In the genomic region with DNA sequence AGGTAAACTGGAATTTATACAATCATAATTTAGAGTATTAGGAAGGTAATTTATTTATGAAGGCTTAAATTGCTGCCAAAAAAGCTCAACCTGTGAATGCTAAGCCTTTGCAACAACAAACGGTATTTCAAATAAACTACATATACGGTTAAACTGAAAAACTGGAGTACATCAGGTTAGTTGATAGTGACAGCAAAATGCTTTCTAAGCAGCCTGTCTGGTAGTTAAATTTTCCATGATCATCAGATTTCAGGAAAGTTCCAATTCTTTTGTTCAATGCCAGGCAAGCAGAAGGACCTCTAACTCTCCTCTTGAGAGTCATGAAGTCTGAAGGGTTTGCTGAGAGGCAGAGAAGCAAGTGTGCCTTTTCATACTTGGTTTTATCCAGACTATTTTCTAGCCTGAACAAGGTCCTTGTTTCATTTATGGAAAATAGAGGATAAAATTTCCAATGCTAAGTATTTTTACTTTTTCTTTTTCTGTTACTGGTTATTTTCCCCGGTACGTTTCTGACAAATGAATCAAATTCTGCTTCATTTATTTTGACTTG, we compare ENCODE assay signal across 15 cellular contexts. TPM values are rescaled to one million over a fixed set of nuclear protein-coding genes. Genes with fewer than 3 reads are reported as not detected.
A peak's percentile ranks its signal among the peaks of the same experiment; 100 is the strongest.
DNase-seq lines count a peak whose midpoint lies in the region; ATAC-seq and TF ChIP-seq lines count a peak whose summit lies in the region.
"Had no signal": no experiment of that assay in that cellular context is flagged by ENCODE, and none has a peak within 500 bp of the region (broad histone marks: within the 10 kb centered on the region; RNA-seq: fewer than 3 reads in every experiment).

No MANE protein-coding gene starts in this region.

- POLR2A ChIA-PET in A673 (lab: Charles Lee; ENCODE audit: low non-redundant PET): no interaction called here
- POLR2A ChIA-PET in CD8-positive, alpha-beta T cell (lab: Charles Lee): no interaction called here

- H3K36me3 Mint-ChIP-seq in neural crest cell (ENCODE audit: low read depth): peaks cover 9% of the 10 kb centered on the region
- H3K36me3 Mint-ChIP-seq in CD8-positive, alpha-beta T cell: no peaks in the 10 kb centered on the region
- H3K36me3 Mint-ChIP-seq: stimulated activated memory B cell treated with anti-CD40 and anti-IgM and Interleukin-4, amounts not matched to agents 10 μg/mL and 1 μg/mL and 100 μg/mL, for 72 hours had no signal

- H3K27ac Mint-ChIP-seq in neural crest cell (ENCODE audit: unreplicated experiment): peak overlapping the region; percentile 48
- no peak overlapping the region for H3K27ac Mint-ChIP-seq in CD8-positive, alpha-beta T cell
- H3K27ac Mint-ChIP-seq: activated T-cell treated with anti-CD3 and anti-CD28 coated beads, Interleukin-2, amount 50 U/mL, for 72 hours; HFFc6; stimulated activated memory B cell treated with anti-CD40 and anti-IgM and Interleukin-4, amounts not matched to agents 10 μg/mL and 1 μg/mL and 100 μg/mL, for 72 hours had no signal

- H3K36me3 ChIP-seq in upper lobe of right lung (no peaks in the 10 kb centered on the region), A673 (ENCODE audit: insufficient read depth, low read length, poor library complexity, severe bottlenecking) (no peaks in the 10 kb centered on the region)
- H3K36me3 ChIP-seq in CD8-positive, alpha-beta T cell (ENCODE audit: insufficient read depth, low read length): no peaks in the 10 kb centered on the region
- H3K36me3 ChIP-seq: colonic mucosa, esophagus muscularis mucosa had no signal

- BruUV-seq in A673 (replicated peaks; lab: Mats Ljungman, UMichigan): no TSS peak

- peak overlapping the region; percentile 48 for H3K4me3 ChIP-seq in upper lobe of right lung
- H3K4me3 ChIP-seq in A673 (ENCODE audit: low read depth, low read length, poor library complexity, severe bottlenecking): no peak overlapping the region
- H3K4me3 ChIP-seq in CD8-positive, alpha-beta T cell (ENCODE audit: low read depth, low read length): no peak overlapping the region
- H3K4me3 ChIP-seq: colonic mucosa had no signal

- H3K27me3 ChIP-seq in upper lobe of right lung: no peaks in the 10 kb centered on the region
- peaks cover 16% of the 10 kb centered on the region for H3K27me3 ChIP-seq in A673 (replicated peaks; ENCODE audit: insufficient read depth, low read depth, low read length, poor library complexity)
- no peaks in the 10 kb centered on the region for H3K27me3 ChIP-seq in CD8-positive, alpha-beta T cell (ENCODE audit: insufficient read depth, low read length)
- H3K27me3 ChIP-seq: colonic mucosa, esophagus muscularis mucosa had no signal

- H3K4me1 ChIP-seq in upper lobe of right lung (no peaks in the 10 kb centered on the region), A673 (ENCODE audit: insufficient read depth, low read length, poor library complexity, severe bottlenecking) (no peaks in the 10 kb centered on the region)
- no peaks in the 10 kb centered on the region for H3K4me1 ChIP-seq in CD8-positive, alpha-beta T cell (ENCODE audit: insufficient read depth, low read length)
- H3K4me1 ChIP-seq: colonic mucosa had no signal

- H3K9me3 ChIP-seq in upper lobe of right lung (no peaks in the 10 kb centered on the region), A673 (ENCODE audit: low read depth, low read length, poor library complexity, severe bottlenecking) (no peaks in the 10 kb centered on the region)
- no peaks in the 10 kb centered on the region for H3K9me3 ChIP-seq in CD8-positive, alpha-beta T cell (ENCODE audit: low read length)
- H3K9me3 ChIP-seq: colonic mucosa, esophagus muscularis mucosa had no signal

- peaks cover 67% of the 10 kb centered on the region for H3K4me1 Mint-ChIP-seq in neural crest cell
- no peaks in the 10 kb centered on the region for H3K4me1 Mint-ChIP-seq in CD8-positive, alpha-beta T cell (ENCODE audit: low read depth)
- H3K4me1 Mint-ChIP-seq: stimulated activated memory B cell treated with anti-CD40 and anti-IgM and Interleukin-4, amounts not matched to agents 10 μg/mL and 1 μg/mL and 100 μg/mL, for 72 hours had no signal

- CTCF ChIA-PET in A673 (lab: Charles Lee): no interaction called here
- CTCF ChIA-PET in CD8-positive, alpha-beta T cell (lab: Charles Lee): no interaction called here

- no peaks in the 10 kb centered on the region for H3K27me3 Mint-ChIP-seq in neural crest cell (ENCODE audit: low read depth)
- no peaks in the 10 kb centered on the region for H3K27me3 Mint-ChIP-seq in CD8-positive, alpha-beta T cell (ENCODE audit: low read depth)
- H3K27me3 Mint-ChIP-seq: stimulated activated memory B cell treated with anti-CD40 and anti-IgM and Interleukin-4, amounts not matched to agents 10 μg/mL and 1 μg/mL and 100 μg/mL, for 72 hours had no signal

- peak overlapping the region; percentile 96 for H3K4me3 Mint-ChIP-seq in neural crest cell
- H3K4me3 Mint-ChIP-seq in CD8-positive, alpha-beta T cell: no peak overlapping the region
- H3K4me3 Mint-ChIP-seq: activated T-cell treated with anti-CD3 and anti-CD28 coated beads, Interleukin-2, amount 50 U/mL, for 72 hours; HFFc6; stimulated activated memory B cell treated with anti-CD40 and anti-IgM and Interleukin-4, amounts not matched to agents 10 μg/mL and 1 μg/mL and 100 μg/mL, for 72 hours had no signal

- DNase-seq in globus pallidus (ENCODE audit: low spot score): peak; percentile 16
- no peak for DNase-seq in neural crest cell (ENCODE audit: low read depth, low spot score)
- no peak for DNase-seq in upper lobe of right lung
- no peak for DNase-seq in NCI-H1092 treated with DMSO at 0.1 percent for 48 hours (lab: John Stamatoyannopoulos, UW)
- DNase-seq in A673 (ENCODE audit: low spot score): no peak
- DNase-seq in CD8-positive, alpha-beta T cell: no peak
- DNase-seq: activated T-cell treated with anti-CD3 and anti-CD28 coated beads, Interleukin-2, amount 50 U/mL, for 72 hours; colonic mucosa; HFFc6; KG1; OCI-M1; small intestine had no signal

- no peak for TF ChIP-seq CTCF in neural crest cell (conservative IDR thresholded peaks at IDR 0.05)
- no peak for TF ChIP-seq CTCF in upper lobe of right lung (IDR thresholded peaks at IDR 0.05)
- no peak for TF ChIP-seq CTCF in A673 (conservative IDR thresholded peaks at IDR 0.05; ENCODE audit: low read depth, low read length)
- TF ChIP-seq CTCF in CD8-positive, alpha-beta T cell (IDR thresholded peaks at IDR 0.05): no peak

- ATAC-seq in SK-N-SH treated with all-trans-retinoic acid at 6 μM for 48 hours (peak; percentile 31), upper lobe of right lung (no peak)
- ATAC-seq in CD8-positive, alpha-beta T cell: no peak
- ATAC-seq: activated T-cell treated with anti-CD3 and anti-CD28 coated beads, Interleukin-2, amount 50 U/mL, for 72 hours; stimulated activated memory B cell treated with anti-CD40 and anti-IgM and Interleukin-4, amounts not matched to agents 10 μg/mL and 1 μg/mL and 100 μg/mL, for 72 hours had no signal

- H3K27ac ChIP-seq in upper lobe of right lung (peak overlapping the region; percentile 11), A673 (ENCODE audit: low read depth, low read length, poor library complexity, severe bottlenecking) (no peak overlapping the region)
- H3K27ac ChIP-seq in CD8-positive, alpha-beta T cell (ENCODE audit: low read depth, low read length): no peak overlapping the region
- H3K27ac ChIP-seq: colonic mucosa, esophagus muscularis mucosa had no signal

- H3K9me3 Mint-ChIP-seq in neural crest cell: no peaks in the 10 kb centered on the region
- no peaks in the 10 kb centered on the region for H3K9me3 Mint-ChIP-seq in CD8-positive, alpha-beta T cell
- H3K9me3 Mint-ChIP-seq: activated T-cell treated with anti-CD3 and anti-CD28 coated beads, Interleukin-2, amount 50 U/mL, for 72 hours; HFFc6; stimulated activated memory B cell treated with anti-CD40 and anti-IgM and Interleukin-4, amounts not matched to agents 10 μg/mL and 1 μg/mL and 100 μg/mL, for 72 hours had no signal

- intact Hi-C loops in upper lobe of right lung (cut with DNase I) (no loop called here), A673 (cut with micrococcal nuclease; ENCODE audit: unreplicated experiment) (no loop called here)
- intact Hi-C loops in CD8-positive, alpha-beta T cell (cut with DNase I, micrococcal nuclease): no loop called here

TF ChIP-seq in SK-N-SH treated with all-trans-retinoic acid at 6 μM for 48 hours, 23 proteins besides CTCF, POLR2A, EP300 and RAD21:
- no peak for TF ChIP-seq ZNF565 (CRISPR knock-in tag; conservative IDR thresholded peaks at IDR 0.05; ENCODE audit: low read depth)
- 0 out of 2 replicates have a peak, but pooled peaks have one; percentile 35 for TF ChIP-seq ISL1 (CRISPR knock-in tag; IDR thresholded peaks at IDR 0.05)
- no peak for TF ChIP-seq OSR1 (CRISPR knock-in tag; IDR thresholded peaks at IDR 0.05)
- no peak for TF ChIP-seq CREB5 (CRISPR knock-in tag; IDR thresholded peaks at IDR 0.05; ENCODE audit: low read depth)
- TF ChIP-seq ZFP30 (CRISPR knock-in tag; IDR thresholded peaks at IDR 0.05): no peak
- no peak for TF ChIP-seq PPARA (CRISPR knock-in tag; IDR thresholded peaks at IDR 0.05; ENCODE audit: borderline replicate concordance)
- TF ChIP-seq ZNF70 (CRISPR knock-in tag; IDR thresholded peaks at IDR 0.05): no peak
- no peak for TF ChIP-seq ZFP3 (CRISPR knock-in tag; IDR thresholded peaks at IDR 0.05)
- TF ChIP-seq ZC3H10 (CRISPR knock-in tag; IDR thresholded peaks at IDR 0.05): peak; percentile 18; the same call in 1 of the 2 replicates
- TF ChIP-seq SNAI2 (CRISPR knock-in tag; IDR thresholded peaks at IDR 0.05): no peak

RNA-seq across cellular contexts. Expression of gene FLRT3, which starts 4.5 kb away (rescaled TPM):
- 35.2 and 36.3 TPM in 2 replicates for total RNA-seq in neural crest cell
- 71.2 TPM for total RNA-seq in upper lobe of right lung
- total RNA-seq in A673 (2021): not detected in 2 replicates
- total RNA-seq in CD8-positive, alpha-beta T cell: not detected
- total RNA-seq: activated T-cell treated with anti-CD3 and anti-CD28 coated beads, Interleukin-2, amount 50 U/mL, for 72 hours; HFFc6 had no signal

Comparison
In these comparisons a context has a peak if more than half of its experiments do, and no peak if none do; other contexts are left out.
1. RNA of gene FLRT3, which starts 4.5 kb away (total RNA-seq): 71.2 TPM in upper lobe of right lung (single experiment) and 35.2 to 36.3 TPM in neural crest cell; not detected in A673 and not detected in CD8-positive, alpha-beta T cell; every median in the first group is over 10 times any median in the second.